Comparison of ENCODE assay signal across 1 cellular context in the genomic region with DNA sequence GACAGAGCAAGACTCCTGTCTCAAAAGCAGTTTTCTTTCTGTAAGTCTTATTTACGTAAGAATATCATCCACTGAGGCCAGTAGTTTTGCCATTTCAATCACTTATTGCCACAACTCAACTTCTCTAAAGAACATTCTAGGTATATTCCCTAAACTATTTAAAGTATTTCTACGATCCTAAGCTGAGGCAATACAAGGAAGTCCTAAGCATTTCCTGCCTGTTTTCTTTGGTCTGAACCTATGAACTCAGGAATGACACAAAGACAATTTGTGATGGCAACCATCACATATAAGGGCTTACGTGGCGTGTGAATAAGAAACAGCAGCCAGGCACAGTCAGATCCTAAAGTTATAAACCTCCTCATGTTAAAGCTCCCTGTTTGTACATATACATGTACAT.
A peak's percentile ranks its signal among the peaks of the same experiment; 100 is the strongest.
TF ChIP-seq lines count a peak whose summit lies in the region.

No MANE protein-coding gene starts in this region.

TF ChIP-seq in IMR-90, 13 proteins besides CTCF, POLR2A, EP300 and RAD21:
- TF ChIP-seq CEBPB (IDR thresholded peaks at IDR 0.05; ENCODE audit: low read depth, low read length) (peak; percentile 42; the same call in 1 of the 2 replicates), FOS (IDR thresholded peaks at IDR 0.05; ENCODE audit: low read depth, low read length) (no peak)
